In the genomic region with DNA sequence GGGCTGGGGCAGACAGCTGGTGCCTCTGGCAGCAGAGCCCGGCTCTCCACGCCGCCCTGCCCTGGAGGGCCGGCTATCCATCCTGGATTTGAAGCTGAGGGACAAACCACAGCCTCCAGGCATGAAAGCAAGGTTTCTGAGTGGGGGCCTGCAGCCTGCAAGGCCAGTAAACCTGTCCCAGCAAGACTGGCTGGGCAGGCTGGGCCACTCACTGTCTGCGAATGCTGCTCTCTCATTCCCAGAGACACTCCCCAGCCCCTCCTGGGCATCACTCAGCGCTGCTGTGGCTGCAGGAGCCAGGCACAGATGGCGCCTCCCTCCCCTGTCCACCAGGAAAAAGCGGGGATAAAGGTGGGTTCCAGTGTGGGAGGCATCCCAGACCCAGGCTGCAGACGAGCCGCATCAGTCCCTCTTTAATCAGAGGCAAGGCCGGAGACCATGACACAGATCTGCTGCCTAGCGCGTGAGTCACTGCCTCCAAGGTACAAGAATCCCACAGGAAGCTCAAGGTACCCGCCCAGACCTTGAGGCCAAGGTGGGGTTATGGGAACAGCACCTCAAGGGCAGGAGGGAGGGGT, we compare ENCODE assay signal across 7 cellular contexts.
DNase-seq lines count a peak whose midpoint lies in the region; ATAC-seq and TF ChIP-seq lines count a peak whose summit lies in the region.

No MANE protein-coding gene starts in this region.

- TF ChIP-seq CTCF in PC-9 (conservative IDR thresholded peaks at IDR 0.05): no peak
- peak in 1 of 6 experiments; percentile 16 for TF ChIP-seq CTCF in esophagus squamous epithelium (IDR thresholded peaks at IDR 0.05)

- H3K9me3 ChIP-seq in GM23248 (ENCODE audit: low read depth) (no peaks in the 10 kb centered on the region), PC-9 (ENCODE audit: insufficient read depth, low read depth) (no peaks in the 10 kb centered on the region), esophagus squamous epithelium (no peaks in the 10 kb centered on the region)

- peak; percentile 84 for DNase-seq in GM23248
- DNase-seq in PC-9: peak; percentile 97 to 98
- no peak for DNase-seq in esophagus squamous epithelium (lab: John Stamatoyannopoulos, UW)
- peak; percentile 85 for DNase-seq in renal cortical epithelial cell (ENCODE audit: low read depth)
- no peak for DNase-seq in GDM1 (lab: John Stamatoyannopoulos, UW)

- ATAC-seq in GM19397 (IDR thresholded peaks at IDR 0.05; ENCODE audit: unreplicated experiment) (no peak), GM21723 (IDR thresholded peaks at IDR 0.05; ENCODE audit: unreplicated experiment) (no peak)

- no peak for TF ChIP-seq POLR2A in esophagus squamous epithelium (IDR thresholded peaks at IDR 0.05)

- H2AFZ ChIP-seq in GM23248 (no peak overlapping the region), PC-9 (no peak overlapping the region)

- H3F3A ChIP-seq in GM23248 (ENCODE audit: insufficient read depth) (0 out of 2 replicates have a peak, but pooled peaks cover 6% of the 10 kb centered on the region), PC-9 (ENCODE audit: insufficient read depth, low read depth) (peaks cover 29% of the 10 kb centered on the region)

- intact Hi-C loops in PC-9 (cut with micrococcal nuclease; ENCODE audit: unreplicated experiment): loop anchor here (1.0 to 2.0 kb wide), 3 partner anchors 81 to 119 kb away; no protein-coding TSS in a partner anchor
- intact Hi-C loops in esophagus squamous epithelium (cut with DNase I): no loop called here

- POLR2A ChIA-PET in PC-9 (lab: Charles Lee; ENCODE audit: unreplicated experiment): interaction anchor here (0.6 to 0.9 kb wide), 4 partner anchors 36 to 396 kb away, joined by 3 read pairs; a partner anchor contains a TSS

- H3K4me3 ChIP-seq in GM23248 (no peak overlapping the region), PC-9 (peak overlapping the region; percentile 50; the same call in 1 of the 2 replicates), esophagus squamous epithelium (no peak overlapping the region)

- H3K9me2 ChIP-seq in GM23248 (ENCODE audit: insufficient read depth) (no peaks in the 10 kb centered on the region), PC-9 (ENCODE audit: insufficient read depth) (no peaks in the 10 kb centered on the region)

- peak overlapping the region; percentile 41 for H3K9ac ChIP-seq in GM23248

- no peaks in the 10 kb centered on the region for H3K27me3 ChIP-seq in GM23248 (replicated peaks; ENCODE audit: insufficient read depth)
- H3K27me3 ChIP-seq in PC-9 (ENCODE audit: insufficient read depth, low read depth): no peaks in the 10 kb centered on the region
- peaks cover 0 to 34% (median 0%) of the 10 kb centered on the region in 4 donors for H3K27me3 ChIP-seq in esophagus squamous epithelium

- CTCF ChIA-PET in PC-9 (lab: Charles Lee): interaction anchor here (0.5 to 1.3 kb wide), 3 partner anchors 74 to 120 kb away, joined by 3 read pairs; no protein-coding TSS in a partner anchor

- peak overlapping the region; percentile 26 for H3K27ac ChIP-seq in GM23248
- H3K27ac ChIP-seq in PC-9: peak overlapping the region; percentile 98
- H3K27ac ChIP-seq in esophagus squamous epithelium: peak overlapping the region in 3 of 4 donors; percentile 16 to 34 (median 19)

- H4K20me1 ChIP-seq in GM23248 (ENCODE audit: insufficient read depth): no peaks in the 10 kb centered on the region; the same call in 1 of the 2 replicates
- no peaks in the 10 kb centered on the region for H4K20me1 ChIP-seq in PC-9 (ENCODE audit: insufficient read depth)

- in situ Hi-C loops in GM23248 (cut with MboI): no loop called here

- WGBS in GM23248 (ENCODE audit: low coverage in 1 of 2, low lambda C conversion rate in 2 of 2, missing lambda C conversion rate in 2 of 2), 2 experiments: 59 to 66% methylated on average over 14 of the region's 14 CpGs
- 20 to 60% methylated on average over 1 to 3 of the region's 14 CpGs for WGBS in esophagus squamous epithelium, 2 donors

- no peaks in the 10 kb centered on the region for H3K36me3 ChIP-seq in GM23248 (ENCODE audit: low read depth)
- H3K36me3 ChIP-seq in PC-9 (ENCODE audit: low read depth): no peaks in the 10 kb centered on the region
- no peaks in the 10 kb centered on the region for H3K36me3 ChIP-seq in esophagus squamous epithelium

- H3K4me2 ChIP-seq in GM23248 (ENCODE audit: unreplicated experiment) (no peak overlapping the region), PC-9 (peak overlapping the region; percentile 90)

- BruUV-seq in PC-9 (replicated peaks; lab: Mats Ljungman, UMichigan): no TSS peak

- peaks cover 14% of the 10 kb centered on the region; the same call in 1 of the 2 replicates for H3K4me1 ChIP-seq in GM23248 (ENCODE audit: insufficient read depth)
- peaks cover 58% of the 10 kb centered on the region for H3K4me1 ChIP-seq in PC-9 (replicated peaks; ENCODE audit: insufficient read depth)
- H3K4me1 ChIP-seq in esophagus squamous epithelium: peaks cover 11 to 48% (median 32%) of the 10 kb centered on the region in 3 donors

- H3K79me2 ChIP-seq in GM23248 (ENCODE audit: insufficient read depth): peaks cover 27% of the 10 kb centered on the region
- peaks cover 44% of the 10 kb centered on the region for H3K79me2 ChIP-seq in PC-9 (ENCODE audit: low read depth)

Comparison
In these comparisons a context has a peak if more than half of its experiments do, and no peak if none do; other contexts are left out.
1. DNase-seq: peak in GM23248 (single experiment), PC-9 (2 of 2) and renal cortical epithelial cell (single experiment); none in esophagus squamous epithelium (single experiment) and GDM1 (single experiment).
2. H3K27ac ChIP-seq: peak in every context shown above with its lines; median percentile 98 in PC-9; 26 in GM23248; 19 in esophagus squamous epithelium.